1 cellular context compared by ENCODE assay signal in the genomic region with DNA sequence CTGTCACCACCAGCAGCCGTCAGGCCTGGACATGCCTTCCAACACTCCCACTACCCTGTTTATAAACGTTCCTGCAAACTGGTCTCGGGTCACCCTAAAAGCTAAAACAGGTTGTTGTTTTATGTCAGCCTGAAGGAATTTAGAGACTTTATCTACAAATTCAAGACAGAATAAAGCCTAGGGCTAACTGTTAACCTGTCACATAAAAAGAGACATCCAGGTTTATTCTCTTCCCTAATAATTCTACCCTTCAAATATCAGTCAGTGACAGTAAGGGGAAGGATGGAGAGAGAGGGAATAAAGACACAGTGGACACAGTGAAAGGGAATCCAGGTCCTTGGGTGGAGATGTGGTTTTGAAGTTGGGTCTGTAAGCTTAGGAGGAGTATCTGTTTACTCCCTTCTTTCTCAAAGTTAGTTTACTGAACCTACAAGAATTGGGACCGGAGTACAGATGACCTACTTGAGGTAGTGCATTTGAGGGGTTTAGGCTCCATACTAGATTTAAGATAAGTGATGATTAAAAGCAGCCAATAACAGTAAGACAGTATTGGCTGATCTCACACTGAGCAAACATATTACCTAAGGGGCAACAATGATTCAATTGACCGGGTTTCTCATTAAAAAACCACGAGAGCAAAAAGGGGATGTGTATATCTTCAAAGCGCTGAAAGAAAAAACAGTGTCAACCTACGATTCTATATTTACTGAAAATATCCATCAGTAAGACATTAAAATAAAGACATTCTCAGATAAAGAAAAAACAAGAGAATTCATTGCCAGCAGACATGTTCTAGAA.
TF ChIP-seq lines count a peak whose summit lies in the region.

No MANE protein-coding gene starts in this region.

TF ChIP-seq in K562, 482 proteins besides CTCF, POLR2A, EP300 and RAD21 (continued from another document):
- TF ChIP-seq, protein P1, sequence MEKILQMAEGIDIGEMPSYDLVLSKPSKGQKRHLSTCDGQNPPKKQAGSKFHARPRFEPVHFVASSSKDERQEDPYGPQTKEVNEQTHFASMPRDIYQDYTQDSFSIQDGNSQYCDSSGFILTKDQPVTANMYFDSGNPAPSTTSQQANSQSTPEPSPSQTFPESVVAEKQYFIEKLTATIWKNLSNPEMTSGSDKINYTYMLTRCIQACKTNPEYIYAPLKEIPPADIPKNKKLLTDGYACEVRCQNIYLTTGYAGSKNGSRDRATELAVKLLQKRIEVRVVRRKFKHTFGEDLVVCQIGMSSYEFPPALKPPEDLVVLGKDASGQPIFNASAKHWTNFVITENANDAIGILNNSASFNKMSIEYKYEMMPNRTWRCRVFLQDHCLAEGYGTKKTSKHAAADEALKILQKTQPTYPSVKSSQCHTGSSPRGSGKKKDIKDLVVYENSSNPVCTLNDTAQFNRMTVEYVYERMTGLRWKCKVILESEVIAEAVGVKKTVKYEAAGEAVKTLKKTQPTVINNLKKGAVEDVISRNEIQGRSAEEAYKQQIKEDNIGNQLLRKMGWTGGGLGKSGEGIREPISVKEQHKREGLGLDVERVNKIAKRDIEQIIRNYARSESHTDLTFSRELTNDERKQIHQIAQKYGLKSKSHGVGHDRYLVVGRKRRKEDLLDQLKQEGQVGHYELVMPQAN (IDR thresholded peaks at IDR 0.05; ENCODE audit: borderline replicate concordance): no peak
TF ChIP-seq in K562: peak in this region for 0.
